In the genomic region with DNA sequence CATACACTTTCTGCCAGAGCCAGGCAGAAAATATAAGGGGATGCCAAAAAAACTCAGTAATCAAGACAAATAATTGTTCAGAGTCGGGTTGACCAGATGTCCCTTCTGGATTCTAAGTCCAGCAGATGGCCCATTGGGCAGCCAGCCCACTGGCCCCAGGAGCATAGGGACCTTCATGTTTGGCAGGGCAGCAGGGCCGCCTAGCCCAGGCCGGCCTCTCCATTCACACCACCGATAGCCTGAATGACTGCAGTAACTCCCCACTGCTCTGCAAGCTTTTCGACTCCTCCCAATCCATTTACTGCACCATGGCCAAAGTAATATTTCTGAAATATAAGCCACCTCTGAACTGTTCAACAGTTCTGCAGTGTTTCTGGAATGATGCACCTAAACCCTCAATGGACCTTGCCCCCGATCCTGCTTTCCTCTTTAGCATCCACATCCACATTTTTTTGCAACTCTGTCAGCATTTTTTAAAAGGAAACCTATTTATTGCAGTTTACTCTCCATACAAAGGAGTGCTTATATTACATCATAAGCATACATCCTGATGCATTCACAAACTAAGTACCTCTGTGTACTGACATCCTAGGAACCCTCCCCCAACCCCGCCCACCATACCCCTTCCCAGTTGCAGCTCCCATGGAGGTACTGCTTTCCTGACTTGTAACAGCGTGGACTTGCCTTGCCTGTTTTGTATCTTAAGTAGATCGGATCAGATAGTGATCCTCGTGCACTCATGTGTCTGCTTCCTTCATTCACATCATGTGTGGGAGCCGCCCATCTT, we compare ENCODE assay signal across 14 cellular contexts. TPM values are rescaled to one million over a fixed set of nuclear protein-coding genes. Genes with fewer than 3 reads are reported as not detected.
DNase-seq lines count a peak whose midpoint lies in the region; ATAC-seq and TF ChIP-seq lines count a peak whose summit lies in the region.
"Had no signal": no experiment of that assay in that cellular context is flagged by ENCODE, and none has a peak within 500 bp of the region (broad histone marks: within the 10 kb centered on the region; RNA-seq: fewer than 3 reads in every experiment).

No MANE protein-coding gene starts in this region.

- BruUV-seq in PC-9 (replicated peaks; lab: Mats Ljungman, UMichigan), result no TSS peak

- peaks cover 20% of the 10 kb centered on the region for H3F3A ChIP-seq in PC-9 (ENCODE audit: insufficient read depth, low read depth)

- H4K20me1 ChIP-seq in PC-9 (ENCODE audit: insufficient read depth), result no peaks in the 10 kb centered on the region

- 60 to 69% methylated on average over 11 of the region's 11 CpGs for WGBS in body of pancreas, 2 donors
- WGBS in right lobe of liver (ENCODE audit: insufficient coverage, low coverage, low lambda C conversion rate, missing lambda C conversion rate), result 39% methylated on average over 10 of the region's 11 CpGs

- H3K27me3 ChIP-seq in body of pancreas, result no peaks in the 10 kb centered on the region
- no peaks in the 10 kb centered on the region for H3K27me3 ChIP-seq in right lobe of liver
- H3K27me3 ChIP-seq in uterus, result no peaks in the 10 kb centered on the region
- H3K27me3 ChIP-seq in PC-9 (ENCODE audit: insufficient read depth, low read depth), result no peaks in the 10 kb centered on the region
- H3K27me3 ChIP-seq: neural progenitor cell, tibial nerve had no signal

- no peak for TF ChIP-seq POLR2A in body of pancreas (IDR thresholded peaks at IDR 0.05)
- no peak for TF ChIP-seq POLR2A in right lobe of liver (IDR thresholded peaks at IDR 0.05)
- TF ChIP-seq POLR2A in uterus (IDR thresholded peaks at IDR 0.05), result no peak

- H3K36me3 ChIP-seq in body of pancreas (replicated peaks in 1 of 2; ENCODE audit: insufficient read depth in 1 of 2, low read depth in 2 of 2) (no peaks in the 10 kb centered on the region), right lobe of liver (no peaks in the 10 kb centered on the region), uterus (no peaks in the 10 kb centered on the region), PC-9 (ENCODE audit: low read depth) (no peaks in the 10 kb centered on the region)
- H3K36me3 ChIP-seq: neural progenitor cell, tibial nerve had no signal

- no peaks in the 10 kb centered on the region for H3K27me3 Mint-ChIP-seq in activated naive CD4-positive, alpha-beta T cell treated with anti-CD3 and anti-CD28 coated beads, Interleukin-2, amount 10 ng/mL, durations not matched to agents 7 days and 5 days
- H3K27me3 Mint-ChIP-seq in activated naive CD4-positive, alpha-beta T cell treated with anti-CD3 and anti-CD28 coated beads for 36 hours (ENCODE audit: low read depth), result no peaks in the 10 kb centered on the region

- no peak for TF ChIP-seq CTCF in body of pancreas (IDR thresholded peaks at IDR 0.05)
- TF ChIP-seq CTCF in right lobe of liver (IDR thresholded peaks at IDR 0.05), result no peak
- TF ChIP-seq CTCF in uterus (IDR thresholded peaks at IDR 0.05), result no peak
- TF ChIP-seq CTCF in PC-9 (conservative IDR thresholded peaks at IDR 0.05), result no peak

- H3K4me2 ChIP-seq in PC-9, result no peak overlapping the region; the same call in 1 of the 2 replicates
- H3K4me2 ChIP-seq: neural progenitor cell had no signal

- no peaks in the 10 kb centered on the region; the same call in 1 of the 2 replicates for H3K9me2 ChIP-seq in PC-9 (ENCODE audit: insufficient read depth)

- no peaks in the 10 kb centered on the region for H3K36me3 Mint-ChIP-seq in activated naive CD4-positive, alpha-beta T cell treated with anti-CD3 and anti-CD28 coated beads, Interleukin-2, amount 10 ng/mL, durations not matched to agents 7 days and 5 days
- no peaks in the 10 kb centered on the region for H3K36me3 Mint-ChIP-seq in activated naive CD4-positive, alpha-beta T cell treated with anti-CD3 and anti-CD28 coated beads for 36 hours (ENCODE audit: low read depth)

- no peak overlapping the region for H3K4me3 Mint-ChIP-seq in activated naive CD4-positive, alpha-beta T cell treated with anti-CD3 and anti-CD28 coated beads, Interleukin-2, amount 10 ng/mL, durations not matched to agents 7 days and 5 days
- no peak overlapping the region for H3K4me3 Mint-ChIP-seq in activated naive CD4-positive, alpha-beta T cell treated with anti-CD3 and anti-CD28 coated beads for 36 hours
- H3K4me3 Mint-ChIP-seq: activated T-cell treated with anti-CD3 and anti-CD28 coated beads, Interleukin-2, amount 50 U/mL, for 4 hours; neural progenitor cell had no signal

- POLR2A ChIA-PET in PC-9 (lab: Charles Lee; ENCODE audit: unreplicated experiment), result no interaction called here

- H3K4me1 ChIP-seq in body of pancreas (peaks cover 6% of the 10 kb centered on the region), right lobe of liver (peaks cover 0 to 32% (median 11%) of the 10 kb centered on the region in 4 donors), uterus (peaks cover 0 to 12% of the 10 kb centered on the region in 2 donors), PC-9 (replicated peaks; ENCODE audit: insufficient read depth) (peaks cover 42% of the 10 kb centered on the region)

- no peak overlapping the region for H2AFZ ChIP-seq in PC-9
- H2AFZ ChIP-seq: neural progenitor cell had no signal

- CTCF ChIA-PET in activated naive CD4-positive, alpha-beta T cell treated with anti-CD3 and anti-CD28 coated beads, Interleukin-2, amount 10 ng/mL, durations not matched to agents 7 days and 5 days (lab: Charles Lee), result interaction anchor here (1.1 to 1.4 kb wide), 2 partner anchors 41 to 72 kb away, joined by 3 to 6 read pairs; a partner anchor contains a TSS
- CTCF ChIA-PET in activated naive CD4-positive, alpha-beta T cell treated with anti-CD3 and anti-CD28 coated beads for 36 hours (lab: Charles Lee), result interaction anchor here (0.7 to 1.1 kb wide), 2 partner anchors 28 to 51 kb away, joined by 4 to 7 read pairs; no protein-coding TSS in a partner anchor
- CTCF ChIA-PET in PC-9 (lab: Charles Lee), result no interaction called here

- no peaks in the 10 kb centered on the region for H3K9me3 Mint-ChIP-seq in activated naive CD4-positive, alpha-beta T cell treated with anti-CD3 and anti-CD28 coated beads, Interleukin-2, amount 10 ng/mL, durations not matched to agents 7 days and 5 days
- no peaks in the 10 kb centered on the region for H3K9me3 Mint-ChIP-seq in activated naive CD4-positive, alpha-beta T cell treated with anti-CD3 and anti-CD28 coated beads for 36 hours
- H3K9me3 Mint-ChIP-seq: activated T-cell treated with anti-CD3 and anti-CD28 coated beads, Interleukin-2, amount 50 U/mL, for 4 hours; neural progenitor cell had no signal

- peaks cover 90% of the 10 kb centered on the region for H3K79me2 ChIP-seq in PC-9 (ENCODE audit: low read depth)

- H3K27ac ChIP-seq in body of pancreas, result no peak overlapping the region
- H3K27ac ChIP-seq in right lobe of liver, result peak overlapping the region in 2 of 3 donors; percentile 37 to 48
- peak overlapping the region; percentile 22 to 43 for H3K27ac ChIP-seq in uterus
- H3K27ac ChIP-seq in PC-9, result no peak overlapping the region
- H3K27ac ChIP-seq: neural progenitor cell, tibial nerve had no signal

- H3K4me1 Mint-ChIP-seq in activated naive CD4-positive, alpha-beta T cell treated with anti-CD3 and anti-CD28 coated beads, Interleukin-2, amount 10 ng/mL, durations not matched to agents 7 days and 5 days, result peaks cover 41% of the 10 kb centered on the region
- peaks cover 22% of the 10 kb centered on the region for H3K4me1 Mint-ChIP-seq in activated naive CD4-positive, alpha-beta T cell treated with anti-CD3 and anti-CD28 coated beads for 36 hours (ENCODE audit: low read depth)

- H3K4me3 ChIP-seq in body of pancreas (no peak overlapping the region), right lobe of liver (no peak overlapping the region), uterus (no peak overlapping the region), PC-9 (no peak overlapping the region)
- H3K4me3 ChIP-seq: neural progenitor cell, tibial nerve had no signal

- intact Hi-C loops in activated naive CD4-positive, alpha-beta T cell treated with anti-CD3 and anti-CD28 coated beads for 36 hours (cut with micrococcal nuclease), result no loop called here
- intact Hi-C loops in body of pancreas (cut with DNase I) (no loop called here), right lobe of liver (cut with DNase I) (no loop called here), uterus (cut with DNase I; ENCODE audit: low total_unique reads) (no loop called here), posterior vena cava (cut with DNase I) (loop anchor here in 1 of 2 donors (10.0 kb wide), 1 partner anchor 1535 kb away; no protein-coding TSS in a partner anchor), PC-9 (cut with micrococcal nuclease; ENCODE audit: unreplicated experiment) (no loop called here)

- H3K27ac Mint-ChIP-seq in activated naive CD4-positive, alpha-beta T cell treated with anti-CD3 and anti-CD28 coated beads, Interleukin-2, amount 10 ng/mL, durations not matched to agents 7 days and 5 days, result peak overlapping the region; percentile 17
- no peak overlapping the region for H3K27ac Mint-ChIP-seq in activated naive CD4-positive, alpha-beta T cell treated with anti-CD3 and anti-CD28 coated beads for 36 hours
- H3K27ac Mint-ChIP-seq: neural progenitor cell had no signal

- no peak for DNase-seq in activated naive CD4-positive, alpha-beta T cell treated with anti-CD3 and anti-CD28 coated beads, Interleukin-2, amount 10 ng/mL, durations not matched to agents 7 days and 5 days
- DNase-seq in activated naive CD4-positive, alpha-beta T cell treated with anti-CD3 and anti-CD28 coated beads for 36 hours, result no peak
- DNase-seq in body of pancreas, result peak in 3 of 4 donors; percentile 33 to 52 (median 36)
- peak; percentile 75 to 94 (median 91) for DNase-seq in right lobe of liver
- DNase-seq in uterus, result peak; percentile 46 to 74
- DNase-seq in posterior vena cava (ENCODE audit: low spot score), result no peak
- no peak for DNase-seq in PC-9
- DNase-seq: activated T-cell treated with anti-CD3 and anti-CD28 coated beads, Interleukin-2, amount 50 U/mL, for 4 hours; KBM-7; stimulated activated CD4-positive, alpha-beta T cell treated with anti-CD3 and anti-CD28 coated beads, Interleukin-4, amount 100 ng/mL, for 24 hours; T1000 had no signal

- ATAC-seq in body of pancreas, result no peak
- peak; percentile 84 to 94 (median 94) for ATAC-seq in right lobe of liver
- no peak for ATAC-seq in GM18861 (IDR thresholded peaks at IDR 0.05; ENCODE audit: unreplicated experiment)
- ATAC-seq: activated T-cell treated with anti-CD3 and anti-CD28 coated beads, Interleukin-2, amount 50 U/mL, for 4 hours had no signal

- no peaks in the 10 kb centered on the region for H3K9me3 ChIP-seq in body of pancreas
- H3K9me3 ChIP-seq in right lobe of liver, result no peaks in the 10 kb centered on the region
- no peaks in the 10 kb centered on the region for H3K9me3 ChIP-seq in uterus
- no peaks in the 10 kb centered on the region for H3K9me3 ChIP-seq in PC-9 (ENCODE audit: insufficient read depth, low read depth)
- H3K9me3 ChIP-seq: tibial nerve had no signal

RNA-seq across cellular contexts. Expression of a gene that starts 46.3 kb away (rescaled TPM):
- total RNA-seq in activated naive CD4-positive, alpha-beta T cell treated with anti-CD3 and anti-CD28 coated beads for 36 hours, result under 1 TPM; 0.33 to 0.42 TPM
- 10 to 100 TPM; 27.7 to 28.3 TPM for total RNA-seq in body of pancreas
- 10 to 100 TPM; 62.9 to 98.5 (median 90.2) TPM for total RNA-seq in right lobe of liver
- 1 to 10 TPM; 1.3 to 5.7 (median 3.3) TPM for total RNA-seq in uterus
- total RNA-seq in posterior vena cava, result 1 to 10 TPM in 1 of 2 donors, under 1 TPM in 1; 0.52 to 2.3 TPM
- 1.1 and 1.3 TPM in 2 replicates for total RNA-seq in PC-9 (2021)

Comparison
In these comparisons a context has a peak if more than half of its experiments do, and no peak if none do; other contexts are left out.
1. DNase-seq: peak in body of pancreas (3 of 4), right lobe of liver (3 of 3) and uterus (2 of 2); none in activated naive CD4-positive, alpha-beta T cell treated with anti-CD3 and anti-CD28 coated beads, Interleukin-2, amount 10 ng/mL, durations not matched to agents 7 days and 5 days (single experiment), activated naive CD4-positive, alpha-beta T cell treated with anti-CD3 and anti-CD28 coated beads for 36 hours (single experiment), posterior vena cava (single experiment) and PC-9 (0 of 2).
2. ATAC-seq: peak in right lobe of liver (4 of 4); none in body of pancreas (single experiment) and GM18861 (single experiment).
3. H3K27ac ChIP-seq: peak in right lobe of liver (2 of 3) and uterus (2 of 2); none in body of pancreas (0 of 4) and PC-9 (single experiment).
4. RNA of a gene that starts 46.3 kb away (total RNA-seq): 62.9 to 98.5 TPM in right lobe of liver and 27.7 to 28.3 TPM in body of pancreas; 1.3 to 5.7 TPM in uterus, 0.52 to 2.3 TPM in posterior vena cava, 1.1 to 1.3 TPM in PC-9 and 0.33 to 0.42 TPM in activated naive CD4-positive, alpha-beta T cell treated with anti-CD3 and anti-CD28 coated beads for 36 hours; every median in the first group is over 4 times any median in the second.